20 cellular contexts compared by ENCODE assay signal in genomic region chr22:19285831-19286230, GRCh38. TPM values are rescaled to one million over a fixed set of nuclear protein-coding genes. Genes with fewer than 3 reads are reported as not detected.
DNase-seq lines count a peak whose midpoint lies in the region; ATAC-seq and TF ChIP-seq lines count a peak whose summit lies in the region.
"Had no signal": no experiment of that assay in that cellular context is flagged by ENCODE, and none has a peak within 500 bp of the region (broad histone marks: within the 10 kb centered on the region; RNA-seq: fewer than 3 reads in every experiment).

No MANE protein-coding gene starts in this region.

- TF ChIP-seq EP300 in gastroesophageal sphincter (IDR thresholded peaks at IDR 0.05), result no peak

- H4K20me1 ChIP-seq in smooth muscle cell (ENCODE audit: low read depth), result peaks cover 12% of the 10 kb centered on the region

- no peak for TF ChIP-seq CTCF in HFFc6 (IDR thresholded peaks at IDR 0.05)
- no peak for TF ChIP-seq CTCF in gastroesophageal sphincter (IDR thresholded peaks at IDR 0.05)
- TF ChIP-seq CTCF in smooth muscle cell (IDR thresholded peaks at IDR 0.05; ENCODE audit: borderline replicate concordance, insufficient read depth, poor library complexity, severe bottlenecking), result no peak

- peaks cover 27% of the 10 kb centered on the region for H3F3A ChIP-seq in smooth muscle cell (ENCODE audit: low read depth)

- H3K4me1 Mint-ChIP-seq in HFFc6 (ENCODE audit: low read depth), result peaks cover 63% of the 10 kb centered on the region
- H3K4me1 Mint-ChIP-seq in stimulated activated memory B cell treated with anti-CD40 and anti-IgM and Interleukin-4, amounts not matched to agents 10 μg/mL and 1 μg/mL and 100 μg/mL, for 72 hours, result peaks cover 4% of the 10 kb centered on the region

- no peaks in the 10 kb centered on the region for H3K36me3 Mint-ChIP-seq in HFFc6 (ENCODE audit: low read depth)
- no peaks in the 10 kb centered on the region for H3K36me3 Mint-ChIP-seq in stimulated activated memory B cell treated with anti-CD40 and anti-IgM and Interleukin-4, amounts not matched to agents 10 μg/mL and 1 μg/mL and 100 μg/mL, for 72 hours
- H3K36me3 Mint-ChIP-seq: activated naive CD4-positive, alpha-beta T cell treated with anti-CD3 and anti-CD28 coated beads, Interleukin-2, amount 10 ng/mL, durations not matched to agents 7 days and 5 days had no signal

- peak; percentile 23 for ATAC-seq in SK-N-SH treated with all-trans-retinoic acid at 6 μM for 48 hours
- ATAC-seq in gastroesophageal sphincter, result no peak
- no peak for ATAC-seq in stimulated activated memory B cell treated with anti-CD40 and anti-IgM and Interleukin-4, amounts not matched to agents 10 μg/mL and 1 μg/mL and 100 μg/mL, for 72 hours
- no peak for ATAC-seq in HG02623 (IDR thresholded peaks at IDR 0.05; ENCODE audit: unreplicated experiment)
- ATAC-seq: activated CD8-positive, alpha-beta T cell treated with anti-CD3 and anti-CD28 coated beads, Interleukin-2, amount 10 ng/mL, durations not matched to agents 7 days and 5 days had no signal

- no peak overlapping the region for H3K9ac ChIP-seq in smooth muscle cell (ENCODE audit: low read depth)

- H3K27ac ChIP-seq in gastroesophageal sphincter (peak overlapping the region in 3 of 4 donors; percentile 47 to 51 (median 49)), smooth muscle cell (ENCODE audit: low read depth) (peak overlapping the region; percentile 47), caudate nucleus (ENCODE audit: low read depth, low read length) (no peak overlapping the region)
- H3K27ac ChIP-seq: prostate gland, SK-N-MC, thyroid gland had no signal

- H2AFZ ChIP-seq in smooth muscle cell (ENCODE audit: low read depth), result no peak overlapping the region

- H3K27me3 ChIP-seq in gastroesophageal sphincter (no peaks in the 10 kb centered on the region), smooth muscle cell (ENCODE audit: low read depth) (no peaks in the 10 kb centered on the region)
- H3K27me3 ChIP-seq: thyroid gland had no signal

- no peaks in the 10 kb centered on the region for H3K79me2 ChIP-seq in smooth muscle cell (ENCODE audit: low read depth)

- H3K4me3 ChIP-seq in gastroesophageal sphincter (no peak overlapping the region), smooth muscle cell (no peak overlapping the region)
- H3K4me3 ChIP-seq: prostate gland, SK-N-MC, thyroid gland had no signal

- 0 to 25% methylated on average over 1 of the region's 1 CpG for WGBS in gastroesophageal sphincter (ENCODE audit: low coverage in 1 of 2), 2 donors
- 43% methylated on average over 1 of the region's 1 CpG for WGBS in smooth muscle cell (ENCODE audit: low lambda C conversion rate)

- no peaks in the 10 kb centered on the region for H3K9me3 Mint-ChIP-seq in HFFc6
- no peaks in the 10 kb centered on the region for H3K9me3 Mint-ChIP-seq in stimulated activated memory B cell treated with anti-CD40 and anti-IgM and Interleukin-4, amounts not matched to agents 10 μg/mL and 1 μg/mL and 100 μg/mL, for 72 hours
- H3K9me3 Mint-ChIP-seq: activated B cell treated with CpG ODN at 0.5 μM for 24 hours; activated naive CD4-positive, alpha-beta T cell treated with anti-CD3 and anti-CD28 coated beads, Interleukin-2, amount 10 ng/mL, durations not matched to agents 7 days and 5 days; activated T-cell treated with anti-CD3 and anti-CD28 coated beads, Interleukin-2, amount 50 U/mL, for 24 hours; endodermal cell; nephron progenitor cell had no signal

- DNase-seq in HFFc6 (no peak), smooth muscle cell (lab: John Stamatoyannopoulos, UW; ENCODE audit: unreplicated experiment) (no peak), caudate nucleus (lab: John Stamatoyannopoulos, UW) (no peak)
- DNase-seq: activated B cell treated with CpG ODN at 0.5 μM for 24 hours; activated CD8-positive, alpha-beta T cell treated with anti-CD3 and anti-CD28 coated beads, Interleukin-2, amount 10 ng/mL, durations not matched to agents 7 days and 5 days; activated naive CD4-positive, alpha-beta T cell treated with anti-CD3 and anti-CD28 coated beads, Interleukin-2, amount 10 ng/mL, durations not matched to agents 7 days and 5 days; activated T-cell treated with anti-CD3 and anti-CD28 coated beads, Interleukin-2, amount 50 U/mL, for 24 hours; AML-193; Caco-2; endodermal cell; hippocampal formation; NCI-H1436 treated with DMSO at 0.1 percent for 48 hours; nephron progenitor cell; thyroid gland had no signal

- H3K9me3 ChIP-seq in gastroesophageal sphincter (no peaks in the 10 kb centered on the region), smooth muscle cell (replicated peaks; ENCODE audit: low read depth) (no peaks in the 10 kb centered on the region)
- H3K9me3 ChIP-seq: Caco-2, prostate gland, thyroid gland had no signal

- no peak for TF ChIP-seq POLR2A in gastroesophageal sphincter (IDR thresholded peaks at IDR 0.05)

- H3K4me1 ChIP-seq in gastroesophageal sphincter, result peaks cover 0 to 33% (median 12%) of the 10 kb centered on the region in 3 donors
- H3K4me1 ChIP-seq in smooth muscle cell (ENCODE audit: low read depth), result peaks cover 42% of the 10 kb centered on the region
- H3K4me1 ChIP-seq: Caco-2, prostate gland had no signal

- peaks cover 2% of the 10 kb centered on the region; the same call in 1 of the 2 replicates for H3K27me3 Mint-ChIP-seq in HFFc6 (ENCODE audit: insufficient read depth)
- peaks cover 11% of the 10 kb centered on the region for H3K27me3 Mint-ChIP-seq in stimulated activated memory B cell treated with anti-CD40 and anti-IgM and Interleukin-4, amounts not matched to agents 10 μg/mL and 1 μg/mL and 100 μg/mL, for 72 hours

- H3K4me2 ChIP-seq in smooth muscle cell, result peak overlapping the region; percentile 45

- H3K36me3 ChIP-seq in gastroesophageal sphincter, result no peaks in the 10 kb centered on the region
- no peaks in the 10 kb centered on the region for H3K36me3 ChIP-seq in smooth muscle cell (ENCODE audit: low read depth)
- H3K36me3 ChIP-seq: prostate gland, thyroid gland had no signal

- H3K4me3 Mint-ChIP-seq in HFFc6, result peak overlapping the region; percentile 8; the same call in 1 of the 2 replicates
- H3K4me3 Mint-ChIP-seq in stimulated activated memory B cell treated with anti-CD40 and anti-IgM and Interleukin-4, amounts not matched to agents 10 μg/mL and 1 μg/mL and 100 μg/mL, for 72 hours, result no peak overlapping the region
- H3K4me3 Mint-ChIP-seq: activated B cell treated with CpG ODN at 0.5 μM for 24 hours; activated CD8-positive, alpha-beta T cell treated with anti-CD3 and anti-CD28 coated beads, Interleukin-2, amount 10 ng/mL, durations not matched to agents 7 days and 5 days; activated naive CD4-positive, alpha-beta T cell treated with anti-CD3 and anti-CD28 coated beads, Interleukin-2, amount 10 ng/mL, durations not matched to agents 7 days and 5 days; activated T-cell treated with anti-CD3 and anti-CD28 coated beads, Interleukin-2, amount 50 U/mL, for 24 hours; endodermal cell; nephron progenitor cell had no signal

- peak overlapping the region; percentile 64 for H3K27ac Mint-ChIP-seq in HFFc6
- no peak overlapping the region for H3K27ac Mint-ChIP-seq in stimulated activated memory B cell treated with anti-CD40 and anti-IgM and Interleukin-4, amounts not matched to agents 10 μg/mL and 1 μg/mL and 100 μg/mL, for 72 hours
- H3K27ac Mint-ChIP-seq: activated B cell treated with CpG ODN at 0.5 μM for 24 hours; activated CD8-positive, alpha-beta T cell treated with anti-CD3 and anti-CD28 coated beads, Interleukin-2, amount 10 ng/mL, durations not matched to agents 7 days and 5 days; activated naive CD4-positive, alpha-beta T cell treated with anti-CD3 and anti-CD28 coated beads, Interleukin-2, amount 10 ng/mL, durations not matched to agents 7 days and 5 days; activated T-cell treated with anti-CD3 and anti-CD28 coated beads, Interleukin-2, amount 50 U/mL, for 24 hours; endodermal cell; nephron progenitor cell had no signal

TF ChIP-seq in SK-N-SH treated with all-trans-retinoic acid at 6 μM for 48 hours, 23 proteins besides CTCF, POLR2A, EP300 and RAD21 (continues in another document):
- TF ChIP-seq CSRNP3 (CRISPR knock-in tag; IDR thresholded peaks at IDR 0.05) (no peak), BACH2 (CRISPR knock-in tag; IDR thresholded peaks at IDR 0.05; ENCODE audit: borderline replicate concordance) (no peak), ESRRG (CRISPR knock-in tag; IDR thresholded peaks at IDR 0.05) (no peak), ISL1 (CRISPR knock-in tag; IDR thresholded peaks at IDR 0.05) (no peak), CSDC2 (CRISPR knock-in tag; IDR thresholded peaks at IDR 0.05) (no peak), ARNTL (CRISPR knock-in tag; IDR thresholded peaks at IDR 0.05; ENCODE audit: borderline replicate concordance, low read depth) (no peak), POU6F1 (CRISPR knock-in tag; IDR thresholded peaks at IDR 0.05; ENCODE audit: borderline replicate concordance, low read depth) (no peak), ZNF70 (CRISPR knock-in tag; IDR thresholded peaks at IDR 0.05) (no peak), TOX (CRISPR knock-in tag; IDR thresholded peaks at IDR 0.05; ENCODE audit: borderline replicate concordance) (no peak)

RNA-seq across cellular contexts. Expression of gene CLTCL1, which starts 5.7 kb away (rescaled TPM):
- 1 to 10 TPM; 6.3 to 9.0 (median 7.3) TPM for total RNA-seq in HFFc6 (2021; fragmentation: NEBNext Ultra II Directional; extraction: Animal tissue kit (Norgen Biotek cat#: 25700))
- total RNA-seq in gastroesophageal sphincter, result 10 to 100 TPM in 1 of 4 donors, 1 to 10 TPM in 3; 5.7 to 11.7 (median 8.4) TPM
- 6.4 and 9.0 TPM in 2 replicates for total RNA-seq in smooth muscle cell
- 4.7 and 4.8 TPM in 2 replicates for polyA plus RNA-seq in smooth muscle cell
